15 cellular contexts compared by ENCODE assay signal in the genomic region with DNA sequence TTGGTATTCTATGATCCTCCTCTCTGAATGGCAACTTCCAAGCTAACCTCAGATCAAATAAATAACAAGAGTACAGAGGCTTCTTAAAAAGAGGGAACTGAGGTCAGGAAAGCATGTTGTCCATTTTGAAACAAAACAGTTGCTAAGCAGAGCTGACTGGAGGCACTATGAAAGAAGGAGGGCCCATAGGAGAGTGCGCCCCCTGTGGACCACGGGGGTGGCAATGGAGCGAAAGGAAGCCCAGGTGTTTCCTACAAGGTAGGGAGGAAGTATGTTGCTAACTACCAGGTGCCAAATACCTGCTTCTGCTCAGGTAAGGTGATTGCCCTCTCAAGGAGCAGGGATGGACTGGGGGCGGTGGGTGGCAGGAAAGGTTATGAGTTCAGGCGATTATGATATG.
A peak's percentile ranks its signal among the peaks of the same experiment; 100 is the strongest.
DNase-seq lines count a peak whose midpoint lies in the region; TF ChIP-seq lines count a peak whose summit lies in the region.
"Had no signal": no experiment of that assay in that cellular context is flagged by ENCODE, and none has a peak within 500 bp of the region (broad histone marks: within the 10 kb centered on the region; RNA-seq: fewer than 3 reads in every experiment).

No MANE protein-coding gene starts in this region.

- no peak overlapping the region for H3K4me3 ChIP-seq in SU-DHL-6 (ENCODE audit: insufficient read depth, low read length, poor library complexity, severe bottlenecking)

- no peak overlapping the region for H2BK20ac ChIP-seq in H9 (ENCODE audit: low read depth, low read length, poor library complexity, severe bottlenecking)

- no peak overlapping the region for H3K4ac ChIP-seq in H9 (ENCODE audit: low read depth, low read length)

- H3K9me2 ChIP-seq in SU-DHL-6 (replicated peaks; ENCODE audit: insufficient read depth, low read length), result no peaks in the 10 kb centered on the region

- H2BK120ac ChIP-seq in H9 (ENCODE audit: low read depth, low read length, poor library complexity, severe bottlenecking), result no peak overlapping the region

- H3K4me1 Mint-ChIP-seq in activated CD4-positive, alpha-beta memory T cell treated with anti-CD3 and anti-CD28 coated beads for 36 hours (ENCODE audit: low read depth), result no peaks in the 10 kb centered on the region
- H3K4me1 Mint-ChIP-seq in activated CD4-positive, alpha-beta memory T cell treated with anti-CD3 and anti-CD28 coated beads, Interleukin-2, amount 10 ng/mL, durations not matched to agents 7 days and 5 days, result no peaks in the 10 kb centered on the region
- peaks cover 8 to 10% of the 10 kb centered on the region in 2 experiments; a peak in 3 of 4 replicates for H3K4me1 Mint-ChIP-seq in H9
- H3K4me1 Mint-ChIP-seq in neural crest cell, result no peaks in the 10 kb centered on the region
- H3K4me1 Mint-ChIP-seq: central memory CD8-positive, alpha-beta T cell had no signal

- TF ChIP-seq CTCF in H9 (conservative IDR thresholded peaks at IDR 0.05), result peak; percentile 85
- peak; percentile 62 for TF ChIP-seq CTCF in SU-DHL-6 (IDR thresholded peaks at IDR 0.05; ENCODE audit: insufficient read depth, low read length, poor library complexity, severe bottlenecking)
- peak; percentile 23 for TF ChIP-seq CTCF in neural crest cell (conservative IDR thresholded peaks at IDR 0.05)

- no CpG with 5 or more reads among the region's 5 CpGs for WGBS in H9 (ENCODE audit: extremely low coverage, insufficient read length, low lambda C conversion rate)

- no peak overlapping the region for H3K27ac ChIP-seq in H9 (ENCODE audit: insufficient read length, low read depth, low read length)
- no peak overlapping the region for H3K27ac ChIP-seq in SU-DHL-6 (ENCODE audit: low read depth, low read length)
- H3K27ac ChIP-seq: KMS-11 had no signal

- no peaks in the 10 kb centered on the region for H3F3A ChIP-seq in SU-DHL-6 (ENCODE audit: insufficient read depth)

- no peak overlapping the region for H2BK5ac ChIP-seq in H9 (ENCODE audit: insufficient read length, low read length)

- no peak overlapping the region for H3K27ac Mint-ChIP-seq in activated CD4-positive, alpha-beta memory T cell treated with anti-CD3 and anti-CD28 coated beads for 36 hours
- no peak overlapping the region for H3K27ac Mint-ChIP-seq in activated CD4-positive, alpha-beta memory T cell treated with anti-CD3 and anti-CD28 coated beads, Interleukin-2, amount 10 ng/mL, durations not matched to agents 7 days and 5 days
- no peak overlapping the region for H3K27ac Mint-ChIP-seq in H9
- no peak overlapping the region for H3K27ac Mint-ChIP-seq in neural crest cell (ENCODE audit: unreplicated experiment)
- H3K27ac Mint-ChIP-seq: mesothelial cell of epicardium; T-helper 1 cell treated with Interleukin-12 subunit alpha and Interleukin-12 subunit beta and Interleukin-4 antibody, amounts not matched to agents 30 μg/mL and 1 μg/mL, for 36 hours had no signal

- H3K9ac ChIP-seq in H9 (ENCODE audit: extremely low read depth, insufficient read length, low read length), result no peak overlapping the region
- H3K9ac ChIP-seq in SU-DHL-6 (ENCODE audit: low read length), result no peak overlapping the region
- H3K9ac ChIP-seq: KMS-11 had no signal

- intact Hi-C loops in activated CD4-positive, alpha-beta memory T cell treated with anti-CD3 and anti-CD28 coated beads for 36 hours (cut with micrococcal nuclease), result no loop called here

- H3K4me2 ChIP-seq in H9 (ENCODE audit: insufficient read depth, insufficient read length, low read length) (no peak overlapping the region), SU-DHL-6 (ENCODE audit: low read depth, low read length, poor library complexity, severe bottlenecking) (no peak overlapping the region)
- H3K4me2 ChIP-seq: KMS-11 had no signal

- DNase-seq in activated CD4-positive, alpha-beta memory T cell treated with anti-CD3 and anti-CD28 coated beads for 36 hours, result peak; percentile 11
- DNase-seq in activated CD4-positive, alpha-beta memory T cell treated with anti-CD3 and anti-CD28 coated beads, Interleukin-2, amount 10 ng/mL, durations not matched to agents 7 days and 5 days, result no peak
- DNase-seq in H9, result peak; percentile 79
- no peak for DNase-seq in neural crest cell (ENCODE audit: low read depth, low spot score)
- no peak for DNase-seq in NCI-H1092 treated with DMSO at 0.1 percent for 48 hours (lab: John Stamatoyannopoulos, UW)
- no peak for DNase-seq in COLO829 (ENCODE audit: low spot score)
- no peak for DNase-seq in NCI-H774 (lab: John Stamatoyannopoulos, UW)
- DNase-seq: activated naive CD4-positive, alpha-beta T cell treated with anti-CD3 and anti-CD28 coated beads, Interleukin-2, amount 50 U/mL, for 16 hours; DMS79 treated with DMSO at 0.1 percent for 48 hours; posterior cingulate gyrus had no signal

- H3K23me2 ChIP-seq in H9 (ENCODE audit: insufficient read length, low read depth, low read length, poor library complexity, severe bottlenecking), result no peaks in the 10 kb centered on the region

- H3K79me2 ChIP-seq in H9 (ENCODE audit: insufficient read depth, low read length) (no peaks in the 10 kb centered on the region), SU-DHL-6 (ENCODE audit: insufficient read depth, low read length) (no peaks in the 10 kb centered on the region)

- H4K8ac ChIP-seq in H9 (replicated peaks; ENCODE audit: insufficient read length, low read depth, low read length), result no peak overlapping the region

- CTCF ChIA-PET in activated CD4-positive, alpha-beta memory T cell treated with anti-CD3 and anti-CD28 coated beads for 36 hours (lab: Charles Lee), result no interaction called here
- CTCF ChIA-PET in activated CD4-positive, alpha-beta memory T cell treated with anti-CD3 and anti-CD28 coated beads, Interleukin-2, amount 10 ng/mL, durations not matched to agents 7 days and 5 days (lab: Charles Lee), result no interaction called here

- POLR2A ChIA-PET in activated CD4-positive, alpha-beta memory T cell treated with anti-CD3 and anti-CD28 coated beads for 36 hours (lab: Charles Lee), result no interaction called here
- POLR2A ChIA-PET in activated CD4-positive, alpha-beta memory T cell treated with anti-CD3 and anti-CD28 coated beads, Interleukin-2, amount 10 ng/mL, durations not matched to agents 7 days and 5 days (lab: Charles Lee), result no interaction called here

- H4K5ac ChIP-seq in H9 (ENCODE audit: insufficient read length, low read depth, low read length), result no peak overlapping the region

- no peak overlapping the region for H2AK5ac ChIP-seq in H9 (ENCODE audit: insufficient read length, low read length)

- no peaks in the 10 kb centered on the region for H3K4me1 ChIP-seq in H9 (ENCODE audit: insufficient read depth, low read length)

- H3K23ac ChIP-seq in H9 (ENCODE audit: insufficient read length, low read depth, low read length), result no peak overlapping the region

- H2AFZ ChIP-seq in H9 (ENCODE audit: low read length), result no peak overlapping the region
- no peak overlapping the region for H2AFZ ChIP-seq in SU-DHL-6 (ENCODE audit: low read depth, low read length, severe bottlenecking)

- H3K27me3 Mint-ChIP-seq in activated CD4-positive, alpha-beta memory T cell treated with anti-CD3 and anti-CD28 coated beads for 36 hours, result no peaks in the 10 kb centered on the region
- peaks cover 2% of the 10 kb centered on the region for H3K27me3 Mint-ChIP-seq in activated CD4-positive, alpha-beta memory T cell treated with anti-CD3 and anti-CD28 coated beads, Interleukin-2, amount 10 ng/mL, durations not matched to agents 7 days and 5 days
- H3K27me3 Mint-ChIP-seq in H9 (ENCODE audit: low read depth) (peaks cover 17% of the 10 kb centered on the region), neural crest cell (ENCODE audit: low read depth) (no peaks in the 10 kb centered on the region)

- H3K27me3 ChIP-seq in H9 (ENCODE audit: insufficient read depth, low read length) (no peaks in the 10 kb centered on the region), SU-DHL-6 (ENCODE audit: low read length) (no peaks in the 10 kb centered on the region)

- no peak overlapping the region for H3K14ac ChIP-seq in H9 (ENCODE audit: insufficient read depth, low read length)

- H2BK12ac ChIP-seq in H9 (ENCODE audit: insufficient read length, low read depth, low read length), result no peak overlapping the region

- no peak overlapping the region for H3T11ph ChIP-seq in H9 (ENCODE audit: low read length)

- no peak overlapping the region for H3K18ac ChIP-seq in H9 (ENCODE audit: insufficient read length, low read depth, low read length)

- H3K79me1 ChIP-seq in H9 (ENCODE audit: insufficient read depth, low read depth, low read length, poor library complexity, severe bottlenecking), result no peaks in the 10 kb centered on the region

- H3K9me3 Mint-ChIP-seq in activated CD4-positive, alpha-beta memory T cell treated with anti-CD3 and anti-CD28 coated beads for 36 hours, result no peaks in the 10 kb centered on the region
- no peaks in the 10 kb centered on the region for H3K9me3 Mint-ChIP-seq in activated CD4-positive, alpha-beta memory T cell treated with anti-CD3 and anti-CD28 coated beads, Interleukin-2, amount 10 ng/mL, durations not matched to agents 7 days and 5 days
- peaks cover 13 to 14% of the 10 kb centered on the region in 2 experiments for H3K9me3 Mint-ChIP-seq in H9
- H3K9me3 Mint-ChIP-seq in neural crest cell, result peaks cover 5% of the 10 kb centered on the region
- H3K9me3 Mint-ChIP-seq: central memory CD8-positive, alpha-beta T cell; T-helper 1 cell treated with Interleukin-12 subunit alpha and Interleukin-12 subunit beta and Interleukin-4 antibody, amounts not matched to agents 30 μg/mL and 1 μg/mL, for 36 hours had no signal

- no peaks in the 10 kb centered on the region for H4K20me1 ChIP-seq in H9 (ENCODE audit: control insufficient read depth, insufficient read depth, insufficient read length)
- no peaks in the 10 kb centered on the region for H4K20me1 ChIP-seq in SU-DHL-6 (ENCODE audit: low read depth, low read length)

- no peak overlapping the region for H2BK15ac ChIP-seq in H9 (ENCODE audit: low read depth, low read length)

- no peaks in the 10 kb centered on the region for H3K36me3 ChIP-seq in SU-DHL-6 (ENCODE audit: low read length)

- no peak overlapping the region for H3K4me3 Mint-ChIP-seq in activated CD4-positive, alpha-beta memory T cell treated with anti-CD3 and anti-CD28 coated beads for 36 hours
- no peak overlapping the region for H3K4me3 Mint-ChIP-seq in activated CD4-positive, alpha-beta memory T cell treated with anti-CD3 and anti-CD28 coated beads, Interleukin-2, amount 10 ng/mL, durations not matched to agents 7 days and 5 days
- H3K4me3 Mint-ChIP-seq in H9, result no peak overlapping the region
- no peak overlapping the region for H3K4me3 Mint-ChIP-seq in neural crest cell
- H3K4me3 Mint-ChIP-seq: central memory CD8-positive, alpha-beta T cell; mesothelial cell of epicardium; T-helper 1 cell treated with Interleukin-12 subunit alpha and Interleukin-12 subunit beta and Interleukin-4 antibody, amounts not matched to agents 30 μg/mL and 1 μg/mL, for 36 hours had no signal

- H3K9me3 ChIP-seq in H9 (ENCODE audit: control insufficient read depth, low read depth, low read length) (no peaks in the 10 kb centered on the region), SU-DHL-6 (ENCODE audit: insufficient read depth, low read length) (no peaks in the 10 kb centered on the region)

- H4K91ac ChIP-seq in H9 (ENCODE audit: insufficient read length, low read depth, low read length), result no peak overlapping the region

- H3K36me3 Mint-ChIP-seq in activated CD4-positive, alpha-beta memory T cell treated with anti-CD3 and anti-CD28 coated beads for 36 hours, result no peaks in the 10 kb centered on the region
- no peaks in the 10 kb centered on the region for H3K36me3 Mint-ChIP-seq in activated CD4-positive, alpha-beta memory T cell treated with anti-CD3 and anti-CD28 coated beads, Interleukin-2, amount 10 ng/mL, durations not matched to agents 7 days and 5 days (ENCODE audit: low read depth)
- H3K36me3 Mint-ChIP-seq in H9 (ENCODE audit: insufficient read depth in 1 of 3, low read depth in 3 of 3) (peaks cover under 1 to 8% (median 4%) of the 10 kb centered on the region in 3 experiments; a peak in 6 of 7 replicates), neural crest cell (ENCODE audit: low read depth) (no peaks in the 10 kb centered on the region)
- H3K36me3 Mint-ChIP-seq: mesothelial cell of epicardium had no signal

- H3K56ac ChIP-seq in H9 (ENCODE audit: insufficient read length, low read depth, low read length), result no peak overlapping the region

Comparison
In these comparisons a context has a peak if more than half of its experiments do, and no peak if none do; other contexts are left out.
1. DNase-seq: peak in activated CD4-positive, alpha-beta memory T cell treated with anti-CD3 and anti-CD28 coated beads for 36 hours (single experiment) and H9 (single experiment); none in activated CD4-positive, alpha-beta memory T cell treated with anti-CD3 and anti-CD28 coated beads, Interleukin-2, amount 10 ng/mL, durations not matched to agents 7 days and 5 days (single experiment), neural crest cell (single experiment), NCI-H1092 treated with DMSO at 0.1 percent for 48 hours (single experiment), COLO829 (single experiment) and NCI-H774 (single experiment).
2. CTCF ChIP-seq: peak in every context shown above with its lines; median percentile 85 in H9; 62 in SU-DHL-6; 23 in neural crest cell.